In the genomic region with DNA sequence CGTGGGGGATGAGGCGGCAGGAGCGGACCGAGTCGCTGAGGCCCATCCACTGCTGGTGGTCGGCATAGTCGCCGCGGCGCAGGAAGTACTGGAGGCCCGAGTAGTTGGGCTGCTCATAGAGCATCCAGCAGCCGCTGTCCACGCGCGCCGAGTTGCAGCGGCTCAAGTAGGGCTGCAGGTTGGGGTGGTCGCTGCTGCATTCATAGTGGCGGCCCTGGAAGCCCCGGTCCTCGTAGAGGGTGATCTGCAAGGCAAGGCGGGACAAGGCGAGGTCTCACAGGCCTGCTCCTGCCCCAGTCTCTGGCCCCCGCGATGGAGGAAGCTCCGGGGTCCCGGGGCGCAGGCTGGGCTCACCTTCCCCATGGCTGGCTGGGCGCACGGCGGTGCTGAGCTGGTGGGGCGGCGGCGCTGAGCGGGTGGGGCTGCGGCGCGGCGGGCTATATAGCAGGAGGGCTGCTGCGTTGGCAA, we compare ENCODE assay signal across 10 cellular contexts. TPM values are rescaled to one million over a fixed set of nuclear protein-coding genes. Genes with fewer than 3 reads are reported as not detected.
DNase-seq lines count a peak whose midpoint lies in the region; ATAC-seq and TF ChIP-seq lines count a peak whose summit lies in the region.
"Not testable (repeated sequence)": the region's sequence is repeated elsewhere in the genome, so short reads cannot be mapped to it uniquely, and the experiment has no call there.
"Had no signal": no experiment of that assay in that cellular context is flagged by ENCODE, and none has a peak within 500 bp of the region (broad histone marks: within the 10 kb centered on the region; RNA-seq: fewer than 3 reads in every experiment).

Gene CRYGD, minus strand, starts transcription at position 414 of the 468 bp plus-strand sequence. Its CDS starts 51 bp downstream, at position 363.

- peak within 1 kb of the TSS; percentile 24 for H3K4me3 Mint-ChIP-seq in activated CD8-positive, alpha-beta T cell treated with anti-CD3 and anti-CD28 coated beads, Interleukin-2, amount 10 ng/mL, durations not matched to agents 7 days and 5 days
- not testable (repeated sequence) for H3K4me3 Mint-ChIP-seq in natural killer cell

- H3K27ac Mint-ChIP-seq in activated CD8-positive, alpha-beta T cell treated with anti-CD3 and anti-CD28 coated beads, Interleukin-2, amount 10 ng/mL, durations not matched to agents 7 days and 5 days; natural killer cell: not testable (repeated sequence)

- POLR2A ChIA-PET in activated CD8-positive, alpha-beta T cell treated with anti-CD3 and anti-CD28 coated beads, Interleukin-2, amount 10 ng/mL, durations not matched to agents 7 days and 5 days (lab: Charles Lee): not testable (repeated sequence)

- intact Hi-C loops in natural killer cell (cut with micrococcal nuclease); spleen (cut with DNase I; ENCODE audit: low total_unique reads): not testable (repeated sequence)

- TF ChIP-seq CTCF in BE2C (IDR thresholded peaks at IDR 0.05; ENCODE audit: low read depth, low read length); astrocyte of the cerebellum (IDR thresholded peaks at IDR 0.05; ENCODE audit: low read depth, low read length, missing control alignments); foreskin keratinocyte (conservative IDR thresholded peaks at IDR 0.05); natural killer cell (IDR thresholded peaks at IDR 0.05); spleen (IDR thresholded peaks at IDR 0.05 in 8 of 11, conservative IDR thresholded peaks at IDR 0.05 in 3 of 11): not testable (repeated sequence)

- CTCF ChIA-PET in activated CD8-positive, alpha-beta T cell treated with anti-CD3 and anti-CD28 coated beads, Interleukin-2, amount 10 ng/mL, durations not matched to agents 7 days and 5 days (lab: Charles Lee): not testable (repeated sequence)

- not testable (repeated sequence) for H3K36me3 Mint-ChIP-seq in activated CD8-positive, alpha-beta T cell treated with anti-CD3 and anti-CD28 coated beads, Interleukin-2, amount 10 ng/mL, durations not matched to agents 7 days and 5 days (ENCODE audit: low read depth); natural killer cell

- H3K27ac ChIP-seq in HUES48 (ENCODE audit: low read depth, low read length); foreskin keratinocyte; spleen: not testable (repeated sequence)

- H3K4me3 ChIP-seq in BE2C (ENCODE audit: low read depth, low read length) (peak within 1 kb of the TSS; percentile 53), HUES48 (ENCODE audit: low read depth, low read length) (peak within 1 kb of the TSS; percentile 46), astrocyte of the cerebellum (ENCODE audit: low read depth, low read length) (peak within 1 kb of the TSS; percentile 39), iPS-18c (ENCODE audit: insufficient read depth, low read depth, low read length) (peak within 1 kb of the TSS; percentile 21; the same call in 1 of the 2 replicates), spleen (peak within 1 kb of the TSS in 5 of 8 donors; percentile 12 to 53 (median 16))

- peaks cover 30% of the 10 kb centered on the region for H3K27me3 Mint-ChIP-seq in activated CD8-positive, alpha-beta T cell treated with anti-CD3 and anti-CD28 coated beads, Interleukin-2, amount 10 ng/mL, durations not matched to agents 7 days and 5 days (ENCODE audit: low read depth)
- peaks cover 22 to 42% of the 10 kb centered on the region in 2 donors for H3K27me3 Mint-ChIP-seq in natural killer cell (ENCODE audit: low read depth in 2 of 2)

- ATAC-seq in activated CD8-positive, alpha-beta T cell treated with anti-CD3 and anti-CD28 coated beads, Interleukin-2, amount 10 ng/mL, durations not matched to agents 7 days and 5 days: peak; percentile 83
- ATAC-seq in foreskin keratinocyte (peak; percentile 70), natural killer cell (peak in 2 of 3 donors; percentile 62 to 69)

- not testable (repeated sequence) for TF ChIP-seq POLR2A in spleen (IDR thresholded peaks at IDR 0.05)

- not testable (repeated sequence) for H3K9ac ChIP-seq in HUES48 (ENCODE audit: low read depth, low read length)

- H3K4me1 Mint-ChIP-seq in activated CD8-positive, alpha-beta T cell treated with anti-CD3 and anti-CD28 coated beads, Interleukin-2, amount 10 ng/mL, durations not matched to agents 7 days and 5 days (ENCODE audit: low read depth): not testable (repeated sequence)
- H3K4me1 Mint-ChIP-seq in natural killer cell: peaks cover 12% of the 10 kb centered on the region in 2 donors

- DNase-seq in BE2C (peak; percentile 70), spleen (peak; percentile 82)
- not testable (repeated sequence) for DNase-seq in activated CD8-positive, alpha-beta T cell treated with anti-CD3 and anti-CD28 coated beads, Interleukin-2, amount 10 ng/mL, durations not matched to agents 7 days and 5 days; astrocyte of the cerebellum (ENCODE audit: low read depth); foreskin keratinocyte; natural killer cell

- in situ Hi-C loops in astrocyte of the cerebellum (cut with HindIII; ENCODE audit: low sequenced_read_pairs): not testable (repeated sequence)

- H3K36me3 ChIP-seq in BE2C; HUES48 (ENCODE audit: control insufficient read depth, insufficient read depth, low read length); spleen: not testable (repeated sequence)

- not testable (repeated sequence) for H3K4me1 ChIP-seq in BE2C; HUES48 (ENCODE audit: control insufficient read depth, insufficient read depth, low read length); foreskin keratinocyte
- peaks cover 0 to 14% (median 8%) of the 10 kb centered on the region in 6 donors for H3K4me1 ChIP-seq in spleen

- H3K9me3 ChIP-seq in BE2C; HUES48 (ENCODE audit: control insufficient read depth, insufficient read depth, low read length); iPS-18c (ENCODE audit: control insufficient read depth, insufficient read depth, low read length); spleen: not testable (repeated sequence)

- 5 to 14% (median 7%) methylated on average over 33 to 40 of the region's 40 CpGs for WGBS in spleen, 5 donors

- not testable (repeated sequence) for H3K27me3 ChIP-seq in BE2C; HUES48 (ENCODE audit: control insufficient read depth, insufficient read depth, low read length)
- H3K27me3 ChIP-seq in foreskin keratinocyte (peaks cover 22% of the 10 kb centered on the region), spleen (replicated peaks in 1 of 7) (peaks cover 0 to 39% (median 15%) of the 10 kb centered on the region in 7 donors)

- H3K9me3 Mint-ChIP-seq in activated CD8-positive, alpha-beta T cell treated with anti-CD3 and anti-CD28 coated beads, Interleukin-2, amount 10 ng/mL, durations not matched to agents 7 days and 5 days (ENCODE audit: insufficient read depth); natural killer cell: not testable (repeated sequence)

RNA-seq across cellular contexts. Expression of gene CRYGD, which starts in this region (rescaled TPM):
- polyA plus RNA-seq in BE2C (2012; ENCODE audit: insufficient read depth, insufficient read length, low read depth): 33.2 TPM
- not detected for total RNA-seq in activated CD8-positive, alpha-beta T cell treated with anti-CD3 and anti-CD28 coated beads, Interleukin-2, amount 10 ng/mL, durations not matched to agents 7 days and 5 days
- total RNA-seq in foreskin keratinocyte: not detected in 2 replicates
- not detected in 2 replicates for polyA plus RNA-seq in foreskin keratinocyte
- total RNA-seq in natural killer cell: not detected
- total RNA-seq in spleen: not detected
- not detected for polyA plus RNA-seq in spleen
- total RNA-seq: A172, mesenteric fat pad had no signal

Comparison
In these comparisons a context has a peak if more than half of its experiments do, and no peak if none do; other contexts are left out.
1. Peak in ATAC-seq in activated CD8-positive, alpha-beta T cell treated with anti-CD3 and anti-CD28 coated beads, Interleukin-2, amount 10 ng/mL, durations not matched to agents 7 days and 5 days; RNA of the gene not detected or under 1 TPM.
2. Peak in ATAC-seq in foreskin keratinocyte; RNA of the gene not detected or under 1 TPM.
3. Peak in ATAC-seq in natural killer cell; RNA of the gene not detected or under 1 TPM.
4. Peak in DNase-seq and H3K4me3 ChIP-seq in spleen; RNA of the gene not detected or under 1 TPM.